In the genomic region with DNA sequence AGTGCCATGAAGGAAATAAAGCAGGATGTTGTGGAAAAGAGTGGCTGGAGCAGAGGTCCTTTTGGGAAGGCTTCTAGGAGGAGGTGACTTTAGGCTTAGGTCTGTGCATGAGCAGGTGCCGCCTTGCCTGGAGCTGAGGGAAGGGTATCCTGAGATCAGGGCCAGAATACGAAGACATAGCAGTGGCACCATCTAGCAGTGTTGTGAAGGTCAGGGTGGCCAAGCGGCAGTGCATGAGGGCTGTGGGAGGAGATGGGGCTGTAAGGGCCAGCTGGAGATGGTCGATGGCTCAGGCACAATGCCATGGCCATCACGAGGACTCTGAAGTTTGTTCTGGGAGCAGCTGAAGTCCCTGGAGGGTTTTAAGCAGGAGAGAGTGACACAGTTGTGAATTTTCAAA, we compare ENCODE assay signal across 29 cellular contexts.
"Had no signal": no experiment of that assay in that cellular context is flagged by ENCODE, and none has a peak within 500 bp of the region (broad histone marks: within the 10 kb centered on the region; RNA-seq: fewer than 3 reads in every experiment).

No MANE protein-coding gene starts in this region.

- H3K27me3 ChIP-seq: body of pancreas, gastrocnemius medialis had no signal

- DNase-seq: activated CD4-positive, alpha-beta memory T cell treated with anti-CD3 and anti-CD28 coated beads for 36 hours; activated CD4-positive, alpha-beta T cell treated with anti-CD3 and anti-CD28 coated beads for 36 hours; activated CD4-positive, alpha-beta T cell treated with anti-CD3 and anti-CD28 coated beads, Interleukin-2, amount 10 ng/mL, durations not matched to agents 24 days and 14 days; activated CD4-positive, CD25-positive, alpha-beta regulatory T cell; activated CD4-positive, CD25-positive, alpha-beta regulatory T cell treated with anti-CD3 and anti-CD28 coated beads, Interleukin-2, amount 50 U/mL, for 72 hours; activated CD8-positive, alpha-beta memory T cell treated with anti-CD3 and anti-CD28 coated beads, Interleukin-2, amount 10 ng/mL, durations not matched to agents 7 days and 5 days; activated CD8-positive, alpha-beta memory T cell treated with anti-CD3 and anti-CD28 coated beads, Interleukin-2, amount 50 U/mL, for 4 hours; activated CD8-positive, alpha-beta T cell treated with anti-CD3 and anti-CD28 coated beads, Interleukin-2, amount 10 ng/mL, durations not matched to agents 7 days and 5 days; activated gamma-delta T cell treated with Interleukin-2 at 50 U/mL for 16 hours; activated naive CD4-positive, alpha-beta T cell treated with anti-CD3 and anti-CD28 coated beads, Interleukin-2, amount 50 U/mL, for 16 hours; activated naive CD4-positive, alpha-beta T cell treated with Interleukin-2 at 50 U/mL for 16 hours; activated T-cell treated with anti-CD3 and anti-CD28 coated beads, Interleukin-2, amount 50 U/mL, for 1 hour; activated T-cell treated with anti-CD3 and anti-CD28 coated beads, Interleukin-2, amount 50 U/mL, for 48 hours; amniotic stem cell; anterior cingulate cortex; body of pancreas; central memory CD4-positive, alpha-beta T cell; cerebellar nuclear complex; dermis blood vessel endothelial cell; effector CD4-positive, alpha-beta T cell; effector memory CD8-positive, alpha-beta T cell; erythroblast; foreskin keratinocyte; gastrocnemius medialis; heart right ventricle; T-helper 1 cell; T-helper 17 cell had no signal

- H3K4me3 ChIP-seq: body of pancreas, coronary artery, esophagus muscularis mucosa, gastrocnemius medialis, heart right ventricle had no signal

- H3K4me1 ChIP-seq: body of pancreas, esophagus muscularis mucosa, foreskin keratinocyte, gastrocnemius medialis, heart right ventricle had no signal

- H3K36me3 ChIP-seq: esophagus muscularis mucosa, gastrocnemius medialis, heart right ventricle had no signal

- H3K27ac ChIP-seq: body of pancreas, coronary artery, esophagus muscularis mucosa, foreskin keratinocyte, gastrocnemius medialis, heart right ventricle had no signal

- ATAC-seq: activated CD4-positive, alpha-beta T cell treated with anti-CD3 and anti-CD28 coated beads for 36 hours; activated CD8-positive, alpha-beta memory T cell treated with anti-CD3 and anti-CD28 coated beads, Interleukin-2, amount 10 ng/mL, durations not matched to agents 7 days and 5 days; activated CD8-positive, alpha-beta T cell treated with anti-CD3 and anti-CD28 coated beads, Interleukin-2, amount 10 ng/mL, durations not matched to agents 7 days and 5 days; body of pancreas; effector memory CD8-positive, alpha-beta T cell; foreskin keratinocyte; gastrocnemius medialis; heart right ventricle; T-helper 17 cell had no signal

- H3K9me3 ChIP-seq: body of pancreas, esophagus muscularis mucosa, gastrocnemius medialis had no signal
